In genomic region chr7:120856198-120856597, GRCh38 we compare ENCODE assay signal across 1 cellular context.
TF ChIP-seq lines count a peak whose summit lies in the region.

No MANE protein-coding gene starts in this region.

TF ChIP-seq in HepG2, 621 proteins besides CTCF, POLR2A, EP300 and RAD21 (continued from another document):
- TF ChIP-seq AKNA (CRISPR knock-in tag; IDR thresholded peaks at IDR 0.05; ENCODE audit: borderline replicate concordance): no peak
- TF ChIP-seq ZBTB33 (CRISPR knock-in tag; IDR thresholded peaks at IDR 0.05): no peak
- TF ChIP-seq, protein P1, sequence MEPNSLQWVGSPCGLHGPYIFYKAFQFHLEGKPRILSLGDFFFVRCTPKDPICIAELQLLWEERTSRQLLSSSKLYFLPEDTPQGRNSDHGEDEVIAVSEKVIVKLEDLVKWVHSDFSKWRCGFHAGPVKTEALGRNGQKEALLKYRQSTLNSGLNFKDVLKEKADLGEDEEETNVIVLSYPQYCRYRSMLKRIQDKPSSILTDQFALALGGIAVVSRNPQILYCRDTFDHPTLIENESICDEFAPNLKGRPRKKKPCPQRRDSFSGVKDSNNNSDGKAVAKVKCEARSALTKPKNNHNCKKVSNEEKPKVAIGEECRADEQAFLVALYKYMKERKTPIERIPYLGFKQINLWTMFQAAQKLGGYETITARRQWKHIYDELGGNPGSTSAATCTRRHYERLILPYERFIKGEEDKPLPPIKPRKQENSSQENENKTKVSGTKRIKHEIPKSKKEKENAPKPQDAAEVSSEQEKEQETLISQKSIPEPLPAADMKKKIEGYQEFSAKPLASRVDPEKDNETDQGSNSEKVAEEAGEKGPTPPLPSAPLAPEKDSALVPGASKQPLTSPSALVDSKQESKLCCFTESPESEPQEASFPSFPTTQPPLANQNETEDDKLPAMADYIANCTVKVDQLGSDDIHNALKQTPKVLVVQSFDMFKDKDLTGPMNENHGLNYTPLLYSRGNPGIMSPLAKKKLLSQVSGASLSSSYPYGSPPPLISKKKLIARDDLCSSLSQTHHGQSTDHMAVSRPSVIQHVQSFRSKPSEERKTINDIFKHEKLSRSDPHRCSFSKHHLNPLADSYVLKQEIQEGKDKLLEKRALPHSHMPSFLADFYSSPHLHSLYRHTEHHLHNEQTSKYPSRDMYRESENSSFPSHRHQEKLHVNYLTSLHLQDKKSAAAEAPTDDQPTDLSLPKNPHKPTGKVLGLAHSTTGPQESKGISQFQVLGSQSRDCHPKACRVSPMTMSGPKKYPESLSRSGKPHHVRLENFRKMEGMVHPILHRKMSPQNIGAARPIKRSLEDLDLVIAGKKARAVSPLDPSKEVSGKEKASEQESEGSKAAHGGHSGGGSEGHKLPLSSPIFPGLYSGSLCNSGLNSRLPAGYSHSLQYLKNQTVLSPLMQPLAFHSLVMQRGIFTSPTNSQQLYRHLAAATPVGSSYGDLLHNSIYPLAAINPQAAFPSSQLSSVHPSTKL (CRISPR knock-in tag; IDR thresholded peaks at IDR 0.05): no peak
- no peak for TF ChIP-seq CBX5 (CRISPR knock-in tag; IDR thresholded peaks at IDR 0.05; ENCODE audit: borderline replicate concordance)
